In the genomic region with DNA sequence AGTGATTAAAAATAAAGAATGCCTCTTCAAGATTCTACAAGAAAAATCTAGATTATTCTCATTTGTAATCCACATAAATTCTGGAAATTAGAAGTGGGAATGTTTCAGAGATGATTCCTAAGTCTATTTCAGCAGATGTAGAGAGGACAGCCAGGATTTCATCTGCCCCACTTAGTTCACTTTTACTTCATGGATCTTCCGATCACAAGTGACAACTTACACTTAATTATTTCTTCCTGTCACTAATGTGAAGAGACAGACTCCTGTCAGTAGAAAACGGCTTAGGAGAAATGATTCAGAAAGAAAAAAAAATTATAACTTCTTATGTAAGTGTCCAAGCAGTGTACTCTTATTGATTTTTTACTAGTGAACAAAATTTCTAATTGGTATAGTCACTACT, we compare ENCODE assay signal across 31 cellular contexts.
A peak's percentile ranks its signal among the peaks of the same experiment; 100 is the strongest.
DNase-seq lines count a peak whose midpoint lies in the region; FAIRE-seq and TF ChIP-seq lines count a peak whose summit lies in the region.
"Had no signal": no experiment of that assay in that cellular context is flagged by ENCODE, and none has a peak within 500 bp of the region (broad histone marks: within the 10 kb centered on the region; RNA-seq: fewer than 3 reads in every experiment).

No MANE protein-coding gene starts in this region.

- no peaks in the 10 kb centered on the region for H3K79me2 ChIP-seq in neural cell (replicated peaks; ENCODE audit: insufficient read depth, low read length)

- peak; percentile 60 for TF ChIP-seq EP300 in neural cell (conservative IDR thresholded peaks at IDR 0.05; ENCODE audit: poor library complexity, severe bottlenecking)

- DNase-seq in dedifferentiated amniotic fluid mesenchymal stem cell (ENCODE audit: extremely low spot score): peak; percentile 7
- DNase-seq in GM12892 (ENCODE audit: insufficient read length): no peak
- DNase-seq in NCI-H2081 treated with DMSO at 0.1 percent for 48 hours (lab: John Stamatoyannopoulos, UW): no peak
- DNase-seq: 8988T; ACHN; AML-193; BE2C; C1 segment of cervical spinal cord; Caco-2; Calu3; CD4-positive, alpha-beta memory T cell; CD4-positive, alpha-beta T cell; CD4-positive, CD25-positive, alpha-beta regulatory T cell; CD8-positive, alpha-beta memory T cell; CD8-positive, alpha-beta T cell; COR-L47; DMS 273 treated with DMSO at 0.1 percent for 48 hours; DMS153; DMS53; DMS79; DMS79 treated with DMSO at 0.1 percent for 48 hours; DND-41; EL had no signal

- H3K4me3 ChIP-seq in neural cell (ENCODE audit: low read length): no peak overlapping the region
- H3K4me3 ChIP-seq: A549; BLaER1; BLaER1 treated with 17β-estradiol and CSF1 and Interleukin-3, amounts not matched to agents 10 nM and 100 nM had no signal

- H3K9me3 ChIP-seq in neural cell (ENCODE audit: low read length): no peaks in the 10 kb centered on the region
- H3K9me3 ChIP-seq: A549, BE2C, Caco-2 had no signal

- H3K9ac ChIP-seq in neural cell (ENCODE audit: low read length): no peak overlapping the region
- H3K9ac ChIP-seq: BLaER1; BLaER1 treated with 17β-estradiol and CSF1 and Interleukin-3, amounts not matched to agents 10 nM and 100 nM had no signal

- no peak for FAIRE-seq in GM12892 (lab: Jason Lieb, UNC)
- FAIRE-seq: A204.1, A549, D721Med had no signal

- H3K27ac ChIP-seq in neural cell (ENCODE audit: low read length): peak overlapping the region; percentile 42
- H3K27ac ChIP-seq: 22Rv1; A549; BLaER1; BLaER1 treated with 17β-estradiol and CSF1 and Interleukin-3, amounts not matched to agents 10 nM and 100 nM; C4-2B had no signal

- H3K27me3 ChIP-seq in neural cell (ENCODE audit: insufficient read depth, low read depth, low read length): no peaks in the 10 kb centered on the region
- H3K27me3 ChIP-seq: BE2C; BLaER1; BLaER1 treated with 17β-estradiol and CSF1 and Interleukin-3, amounts not matched to agents 10 nM and 100 nM had no signal

- no peaks in the 10 kb centered on the region for H3K36me3 ChIP-seq in neural cell (ENCODE audit: insufficient read depth, low read length)
- H3K36me3 ChIP-seq: BE2C; BLaER1; BLaER1 treated with 17β-estradiol and CSF1 and Interleukin-3, amounts not matched to agents 10 nM and 100 nM had no signal

- TF ChIP-seq CTCF in neural cell (IDR thresholded peaks at IDR 0.05; ENCODE audit: poor library complexity, severe bottlenecking): no peak

- TF ChIP-seq POLR2A in GM12892 (IDR thresholded peaks at IDR 0.05; ENCODE audit: low read depth, low read length): no peak

- H3K4me2 ChIP-seq in neural cell (ENCODE audit: low read length): no peak overlapping the region
- H3K4me2 ChIP-seq: A549; BLaER1; BLaER1 treated with 17β-estradiol and CSF1 and Interleukin-3, amounts not matched to agents 10 nM and 100 nM had no signal

- H3K9me2 ChIP-seq in neural cell (ENCODE audit: insufficient read depth, low read length): no peaks in the 10 kb centered on the region

- H4K20me1 ChIP-seq in neural cell (ENCODE audit: insufficient read depth): no peaks in the 10 kb centered on the region
- H4K20me1 ChIP-seq: BLaER1; BLaER1 treated with 17β-estradiol and CSF1 and Interleukin-3, amounts not matched to agents 10 nM and 100 nM had no signal

- no peaks in the 10 kb centered on the region for H3F3A ChIP-seq in neural cell (ENCODE audit: insufficient read depth, low read length, poor library complexity, severe bottlenecking)

- no peak for TF ChIP-seq RAD21 in neural cell (conservative IDR thresholded peaks at IDR 0.05)

- no peak overlapping the region for H2AFZ ChIP-seq in neural cell (ENCODE audit: low read depth, low read length)

TF ChIP-seq in neural cell, 6 proteins besides CTCF, POLR2A, EP300 and RAD21:
- peak; percentile 51 for TF ChIP-seq POLR2AphosphoS5 (IDR thresholded peaks at IDR 0.05)
- no peak for TF ChIP-seq TAF1 (IDR thresholded peaks at IDR 0.05; ENCODE audit: low read depth)
- TF ChIP-seq, protein P1, sequence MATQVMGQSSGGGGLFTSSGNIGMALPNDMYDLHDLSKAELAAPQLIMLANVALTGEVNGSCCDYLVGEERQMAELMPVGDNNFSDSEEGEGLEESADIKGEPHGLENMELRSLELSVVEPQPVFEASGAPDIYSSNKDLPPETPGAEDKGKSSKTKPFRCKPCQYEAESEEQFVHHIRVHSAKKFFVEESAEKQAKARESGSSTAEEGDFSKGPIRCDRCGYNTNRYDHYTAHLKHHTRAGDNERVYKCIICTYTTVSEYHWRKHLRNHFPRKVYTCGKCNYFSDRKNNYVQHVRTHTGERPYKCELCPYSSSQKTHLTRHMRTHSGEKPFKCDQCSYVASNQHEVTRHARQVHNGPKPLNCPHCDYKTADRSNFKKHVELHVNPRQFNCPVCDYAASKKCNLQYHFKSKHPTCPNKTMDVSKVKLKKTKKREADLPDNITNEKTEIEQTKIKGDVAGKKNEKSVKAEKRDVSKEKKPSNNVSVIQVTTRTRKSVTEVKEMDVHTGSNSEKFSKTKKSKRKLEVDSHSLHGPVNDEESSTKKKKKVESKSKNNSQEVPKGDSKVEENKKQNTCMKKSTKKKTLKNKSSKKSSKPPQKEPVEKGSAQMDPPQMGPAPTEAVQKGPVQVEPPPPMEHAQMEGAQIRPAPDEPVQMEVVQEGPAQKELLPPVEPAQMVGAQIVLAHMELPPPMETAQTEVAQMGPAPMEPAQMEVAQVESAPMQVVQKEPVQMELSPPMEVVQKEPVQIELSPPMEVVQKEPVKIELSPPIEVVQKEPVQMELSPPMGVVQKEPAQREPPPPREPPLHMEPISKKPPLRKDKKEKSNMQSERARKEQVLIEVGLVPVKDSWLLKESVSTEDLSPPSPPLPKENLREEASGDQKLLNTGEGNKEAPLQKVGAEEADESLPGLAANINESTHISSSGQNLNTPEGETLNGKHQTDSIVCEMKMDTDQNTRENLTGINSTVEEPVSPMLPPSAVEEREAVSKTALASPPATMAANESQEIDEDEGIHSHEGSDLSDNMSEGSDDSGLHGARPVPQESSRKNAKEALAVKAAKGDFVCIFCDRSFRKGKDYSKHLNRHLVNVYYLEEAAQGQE (IDR thresholded peaks at IDR 0.05; ENCODE audit: borderline replicate concordance): peak; percentile 82
- no peak for TF ChIP-seq SMC3 (conservative IDR thresholded peaks at IDR 0.05; ENCODE audit: poor library complexity)
- TF ChIP-seq EZH2 (IDR thresholded peaks at IDR 0.05; ENCODE audit: borderline replicate concordance, insufficient read depth, low read length, poor library complexity, severe bottlenecking): no peak
